9 cellular contexts compared by ENCODE assay signal in the genomic region with DNA sequence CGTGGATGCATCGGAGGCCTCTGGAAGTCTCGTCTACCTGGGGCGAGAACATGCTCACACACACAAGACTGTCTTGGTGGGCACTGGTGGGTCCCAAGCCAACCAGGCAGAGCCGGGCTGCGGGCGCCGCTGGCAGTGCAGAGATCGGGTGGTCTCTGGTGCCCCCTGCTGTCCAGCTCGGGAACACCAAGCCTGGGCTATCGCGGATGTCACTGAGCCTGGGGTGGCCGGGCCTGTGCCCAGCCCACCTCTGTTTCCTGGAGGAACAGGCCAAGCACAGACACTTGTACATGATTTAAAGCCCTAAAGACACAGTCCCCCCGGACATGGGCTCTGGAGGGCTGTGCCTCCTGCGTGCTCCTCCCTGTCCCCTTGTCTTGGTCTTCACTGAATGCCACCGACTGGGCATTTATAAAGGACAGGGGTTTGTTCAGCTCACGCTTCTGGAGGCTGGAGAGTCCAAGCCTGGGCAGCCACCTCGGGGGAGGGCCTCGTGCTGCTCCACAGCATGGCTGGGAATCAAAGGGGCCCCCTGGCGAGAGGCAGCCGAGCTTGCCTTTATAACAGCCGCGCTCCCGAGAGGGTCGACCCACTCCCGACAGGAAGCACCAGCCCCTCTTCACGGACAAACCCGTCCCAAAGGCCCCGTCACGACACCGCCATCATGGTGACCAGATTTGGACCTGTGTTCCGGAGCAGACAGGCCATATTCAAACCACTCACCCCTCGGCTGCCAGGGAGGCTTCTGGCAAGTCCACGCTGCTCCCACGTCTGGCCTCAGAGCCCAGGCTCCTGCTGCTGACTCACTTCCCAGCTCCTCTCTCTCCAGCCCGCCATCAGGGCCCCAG. TPM values are rescaled to one million over a fixed set of nuclear protein-coding genes. Genes with fewer than 3 reads are reported as not detected.
A peak's percentile ranks its signal among the peaks of the same experiment; 100 is the strongest.
DNase-seq lines count a peak whose midpoint lies in the region; ATAC-seq, FAIRE-seq and TF ChIP-seq lines count a peak whose summit lies in the region.
"Had no signal": no experiment of that assay in that cellular context is flagged by ENCODE, and none has a peak within 500 bp of the region (broad histone marks: within the 10 kb centered on the region; RNA-seq: fewer than 3 reads in every experiment).

No MANE protein-coding gene starts in this region.

- H3K36me3 ChIP-seq in endothelial cell of umbilical vein (ENCODE audit: control insufficient read depth in 2 of 2, extremely low read depth in 1 of 2, insufficient read depth in 2 of 2, low read length in 2 of 2): no peaks in the 10 kb centered on the region

- no peaks in the 10 kb centered on the region for H3K4me1 ChIP-seq in endothelial cell of umbilical vein (ENCODE audit: control insufficient read depth, extremely low read depth, insufficient read depth, low read length)

- no peaks in the 10 kb centered on the region for H3K79me2 ChIP-seq in endothelial cell of umbilical vein (ENCODE audit: control insufficient read depth, insufficient read depth, low read length)

- dilution Hi-C loops in endothelial cell of umbilical vein (cut with MboI; ENCODE audit: extremely low pct_ligation_motif_present, low sequenced_read_pairs): no loop called here

- ATAC-seq in HG02970 (IDR thresholded peaks at IDR 0.05; ENCODE audit: low FRiP score, unreplicated experiment): peak; percentile 70
- ATAC-seq in HG03378 (IDR thresholded peaks at IDR 0.05; ENCODE audit: unreplicated experiment): no peak

- H3K27ac ChIP-seq in endothelial cell of umbilical vein (ENCODE audit: insufficient read depth, low read depth, low read length): no peak overlapping the region

- FAIRE-seq in endothelial cell of umbilical vein (lab: Jason Lieb, UNC): peak; percentile 89
- FAIRE-seq: colon had no signal

- no peaks in the 10 kb centered on the region for H3K9me1 ChIP-seq in endothelial cell of umbilical vein (replicated peaks; ENCODE audit: control insufficient read depth, extremely low read depth, insufficient read depth, low read length)

- DNase-seq in Daoy (ENCODE audit: low read depth) (peak; percentile 74), NOMO-1 treated with dmso at 0.1 percent for 144 hours (lab: John Stamatoyannopoulos, UW; ENCODE audit: unreplicated experiment) (peak; percentile 38), endothelial cell of umbilical vein (ENCODE audit: low read depth, low spot score) (peak; percentile 49), mucosa of gallbladder (ENCODE audit: low spot score) (peak; percentile 59)
- peak; percentile 53 for DNase-seq in activated CD8-positive, alpha-beta memory T cell treated with anti-CD3 and anti-CD28 coated beads, Interleukin-2, amount 50 U/mL, for 24 hours (ENCODE audit: extremely low read depth)
- DNase-seq in stimulated activated CD8-positive, alpha-beta memory T cell treated with anti-CD3 and anti-CD28 coated beads, Interleukin-7, amount 100 ng/mL, for 1 hour (ENCODE audit: low read depth in 2 of 2): peak; percentile 66 to 78

- POLR2A ChIA-PET in endothelial cell of umbilical vein (lab: Charles Lee): interaction anchor here (0.9 kb wide), 1 partner anchor 82 kb away, joined by 3 read pairs; no protein-coding TSS in a partner anchor

- CTCF ChIA-PET in endothelial cell of umbilical vein (lab: Charles Lee): interaction anchor here (0.5 to 5.7 kb wide), 15 partner anchors 9 to 1786 kb away, joined by 3 to 199 read pairs (median 4); no protein-coding TSS in a partner anchor

- no TSS peak for BruUV-seq in endothelial cell of umbilical vein (replicated peaks; lab: Mats Ljungman, UMichigan)

- peak overlapping the region; percentile 17 for H2AFZ ChIP-seq in endothelial cell of umbilical vein (ENCODE audit: low read depth, low read length)

- no peaks in the 10 kb centered on the region for H3K27me3 ChIP-seq in endothelial cell of umbilical vein (ENCODE audit: control insufficient read depth in 2 of 2, insufficient read depth in 2 of 2, low read length in 2 of 2)

- TF ChIP-seq POLR2A in endothelial cell of umbilical vein (IDR thresholded peaks at IDR 0.05; ENCODE audit: low read depth, low read length): no peak

- no peaks in the 10 kb centered on the region for H4K20me1 ChIP-seq in endothelial cell of umbilical vein (replicated peaks; ENCODE audit: control insufficient read depth, extremely low read depth, insufficient read depth, low read length)

- no peak overlapping the region for H3K9ac ChIP-seq in endothelial cell of umbilical vein (replicated peaks; ENCODE audit: extremely low read depth, insufficient read depth, low read length)

- intact Hi-C loops in endothelial cell of umbilical vein (cut with micrococcal nuclease): loop anchor here (1.0 to 10.0 kb wide), 4 partner anchors 83 to 1109 kb away; no protein-coding TSS in a partner anchor

- H3K4me3 ChIP-seq in endothelial cell of umbilical vein (replicated peaks in 1 of 3; ENCODE audit: insufficient read depth in 1 of 3, low read depth in 1 of 3, low read length in 3 of 3): no peak overlapping the region

- no peak overlapping the region for H3K4me2 ChIP-seq in endothelial cell of umbilical vein (ENCODE audit: insufficient read depth, low read length)

- peak; percentile 84 to 98 for TF ChIP-seq CTCF in endothelial cell of umbilical vein (IDR thresholded peaks at IDR 0.05; ENCODE audit: extremely low read depth in 1 of 2, insufficient read depth in 1 of 2, low read depth in 1 of 2, low read length in 2 of 2)

- H3K9me3 ChIP-seq in endothelial cell of umbilical vein (replicated peaks; ENCODE audit: control insufficient read depth, insufficient read depth, low read length): no peaks in the 10 kb centered on the region

TF ChIP-seq in endothelial cell of umbilical vein, 7 proteins besides CTCF, POLR2A, EP300 and RAD21:
- TF ChIP-seq POLR2AphosphoS5 (IDR thresholded peaks at IDR 0.05; ENCODE audit: insufficient read depth, low read depth, low read length) (no peak), GATA2 (IDR thresholded peaks at IDR 0.05; ENCODE audit: insufficient read depth, insufficient read length, low read depth, low read length) (no peak), FOS (IDR thresholded peaks at IDR 0.05; ENCODE audit: borderline replicate concordance, insufficient read depth, low read length) (no peak), MYC (IDR thresholded peaks at IDR 0.05; ENCODE audit: low read depth, low read length) (no peak), EZH2 (IDR thresholded peaks at IDR 0.05; ENCODE audit: borderline replicate concordance, low read depth, low read length, severe bottlenecking) (no peak), JUN (IDR thresholded peaks at IDR 0.05; ENCODE audit: borderline replicate concordance, insufficient read depth, insufficient read length, low read depth) (no peak)
- TF ChIP-seq, protein P1, sequence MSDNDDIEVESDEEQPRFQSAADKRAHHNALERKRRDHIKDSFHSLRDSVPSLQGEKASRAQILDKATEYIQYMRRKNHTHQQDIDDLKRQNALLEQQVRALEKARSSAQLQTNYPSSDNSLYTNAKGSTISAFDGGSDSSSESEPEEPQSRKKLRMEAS (IDR thresholded peaks at IDR 0.05; ENCODE audit: insufficient read depth, insufficient read length): no peak

RNA-seq across cellular contexts. Expression of a gene that starts 3.6 kb away (rescaled TPM):
- total RNA-seq in Daoy (2014; rRNA removed; shearing (Covaris generic)): 0.34 TPM in 1 of 2 replicates, not detected in the other
- total RNA-seq in endothelial cell of umbilical vein: not detected in 2 replicates
- polyA plus RNA-seq in endothelial cell of umbilical vein: not detected in 2 replicates
- not detected in 2 replicates for polyA plus RNA-seq in endothelial cell of umbilical vein (2011; cell fraction: cytosol; rRNA removed)
- polyA plus RNA-seq in endothelial cell of umbilical vein (2011; cell fraction: nucleus; rRNA removed): not detected in 2 replicates
- not detected in 2 replicates for polyA plus RNA-seq in endothelial cell of umbilical vein (2012)
- not detected in 2 replicates for polyA minus RNA-seq in endothelial cell of umbilical vein
- polyA minus RNA-seq in endothelial cell of umbilical vein (2011; cell fraction: cytosol; rRNA and poly(A)+ RNA removed): not detected
- not detected in 2 replicates for polyA minus RNA-seq in endothelial cell of umbilical vein (2011; cell fraction: nucleus; rRNA and poly(A)+ RNA removed)
- not detected for total RNA-seq in mucosa of gallbladder

RNA-seq across cellular contexts. Expression of a gene that starts 7.9 kb away (rescaled TPM):
- 160 and 169 TPM in 2 replicates for total RNA-seq in Daoy (2014; rRNA removed; shearing (Covaris generic))
- total RNA-seq in endothelial cell of umbilical vein (189 and 196 TPM in 2 replicates), mucosa of gallbladder (121 TPM)
- polyA plus RNA-seq in endothelial cell of umbilical vein: 361 and 398 TPM in 2 replicates
- polyA plus RNA-seq in endothelial cell of umbilical vein (2011; cell fraction: cytosol; rRNA removed): 446 and 462 TPM in 2 replicates
- polyA plus RNA-seq in endothelial cell of umbilical vein (2011; cell fraction: nucleus; rRNA removed): 102 and 132 TPM in 2 replicates
- 407 and 409 TPM in 2 replicates for polyA plus RNA-seq in endothelial cell of umbilical vein (2012)
- polyA minus RNA-seq in endothelial cell of umbilical vein: 35.3 and 41.9 TPM in 2 replicates
- polyA minus RNA-seq in endothelial cell of umbilical vein (2011; cell fraction: cytosol; rRNA and poly(A)+ RNA removed): 25.2 TPM
- polyA minus RNA-seq in endothelial cell of umbilical vein (2011; cell fraction: nucleus; rRNA and poly(A)+ RNA removed): 8.5 and 13.5 TPM in 2 replicates
